28 cellular contexts compared by ENCODE assay signal in the genomic region with DNA sequence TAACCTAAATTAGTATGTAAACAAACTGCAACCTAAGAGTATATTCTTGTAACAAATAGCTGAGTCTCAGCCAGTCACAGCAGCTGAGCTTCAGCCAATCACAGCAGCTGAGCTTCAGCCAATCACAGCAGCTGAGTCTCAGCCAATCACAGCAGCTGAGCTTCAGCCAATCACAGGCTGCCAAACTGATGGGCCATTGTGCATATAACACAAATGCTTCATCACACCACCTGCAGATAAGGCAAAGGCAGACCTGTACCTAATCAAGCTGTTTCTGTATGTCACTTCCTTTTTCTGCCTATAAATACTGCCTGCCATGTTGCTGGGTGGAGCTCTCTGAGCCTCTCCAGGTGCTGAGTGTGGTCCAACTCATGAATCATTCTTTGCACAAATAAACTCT. TPM values are rescaled to one million over a fixed set of nuclear protein-coding genes. Genes with fewer than 3 reads are reported as not detected.
"Had no signal": no experiment of that assay in that cellular context is flagged by ENCODE, and none has a peak within 500 bp of the region (broad histone marks: within the 10 kb centered on the region; RNA-seq: fewer than 3 reads in every experiment).

No MANE protein-coding gene starts in this region.

- H3K4me3 ChIP-seq: esophagus muscularis mucosa, heart right ventricle, lower lobe of right lung, pancreas, right lobe of liver, vagina had no signal

- H3K27ac ChIP-seq: esophagus muscularis mucosa, heart right ventricle, lower lobe of right lung, neutrophil, pancreas, right lobe of liver, vagina had no signal

- H3K36me3 ChIP-seq: esophagus muscularis mucosa, heart right ventricle, lower lobe of right lung, neutrophil, pancreas, right lobe of liver, vagina had no signal

- ATAC-seq: heart right ventricle; left ventricle myocardium superior; lower lobe of right lung; natural killer cell treated with Interleukin-12 subunit alpha and Interleukin-12 subunit beta and Interleukin-15 and Interleukin-18, amount 100 ng/mL, for 72 hours; pancreas; right lobe of liver; stimulated activated naive B cell treated with anti-CD40 and anti-IgM and Interleukin-4, amounts not matched to agents 10 μg/mL and 1 μg/mL and 100 μg/mL, for 72 hours had no signal

- H3K4me1 ChIP-seq: heart right ventricle, lower lobe of right lung, pancreas, right lobe of liver, vagina had no signal

- DNase-seq: effector CD8-positive, alpha-beta T cell; endodermal cell; foreskin melanocyte; glutamatergic neuron; heart right ventricle; hippocampal formation; left ventricle myocardium superior; lower lobe of right lung; pancreas; right lobe of liver; small intestine; stimulated activated CD4-positive, alpha-beta T cell treated with anti-CD3 and anti-CD28 coated beads, Interleukin-15, amount 100 ng/mL, for 24 hours; stimulated activated CD4-positive, alpha-beta T cell treated with anti-CD3 and anti-CD28 coated beads, Interleukin-2, amount 100 ng/mL, for 48 hours; stimulated activated naive B cell treated with anti-CD40 and anti-IgM and Interleukin-4, amounts not matched to agents 10 μg/mL and 1 μg/mL and 100 μg/mL, for 72 hours; trophoblast cell had no signal

- H3K27me3 ChIP-seq: esophagus muscularis mucosa, neutrophil, pancreas, right lobe of liver, vagina had no signal

- H3K9me3 ChIP-seq: esophagus muscularis mucosa, heart right ventricle, lower lobe of right lung, neutrophil, pancreas, right lobe of liver, vagina had no signal

RNA-seq across cellular contexts. Expression of a gene that starts 19.9 kb away (rescaled TPM):
- total RNA-seq: endodermal cell; epithelial cell of proximal tubule; esophagus muscularis mucosa; fibroblast of lung; heart right ventricle; left ventricle myocardium superior; lower lobe of right lung; mononuclear cell; natural killer cell treated with Interleukin-12 subunit alpha and Interleukin-12 subunit beta and Interleukin-15 and Interleukin-18, amount 100 ng/mL, for 72 hours; neural crest cell; omental fat pad; pancreas; posterior vena cava; pulmonary artery endothelial cell; right lobe of liver; ureter; vagina had no signal
- polyA plus RNA-seq: fibroblast of lung, heart right ventricle, keratinocyte, pancreas had no signal
